Comparison of ENCODE assay signal across 31 cellular contexts in the genomic region with DNA sequence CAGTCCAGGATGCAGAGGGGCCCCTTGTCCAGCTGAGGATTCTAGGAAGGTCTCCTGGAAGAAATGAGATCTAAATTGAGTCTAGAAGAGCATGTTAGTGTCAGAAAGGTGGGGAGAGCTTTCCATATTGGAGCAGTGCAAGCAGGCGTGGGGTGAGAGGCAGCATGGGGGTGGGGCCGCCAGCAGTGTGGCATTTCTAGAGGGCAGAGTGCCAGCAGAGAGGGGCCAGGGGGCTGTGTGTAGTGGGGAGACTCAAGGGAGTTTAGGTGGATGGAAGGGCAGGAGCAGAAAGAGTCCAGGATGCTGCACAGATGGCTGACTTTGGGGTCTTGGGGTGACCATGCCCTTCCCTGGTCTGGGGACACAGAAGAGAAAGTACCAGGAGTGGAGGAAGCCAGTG. TPM values are rescaled to one million over a fixed set of nuclear protein-coding genes. Genes with fewer than 3 reads are reported as not detected.
"Had no signal": no experiment of that assay in that cellular context is flagged by ENCODE, and none has a peak within 500 bp of the region (broad histone marks: within the 10 kb centered on the region; RNA-seq: fewer than 3 reads in every experiment).

No MANE protein-coding gene starts in this region.

- H3K9me3 ChIP-seq: breast epithelium, esophagus squamous epithelium, heart right ventricle, lower lobe of right lung, testis, uterus had no signal

- H3K4me3 Mint-ChIP-seq: activated CD4-positive, alpha-beta memory T cell treated with anti-CD3 and anti-CD28 coated beads for 36 hours; dendritic cell treated with granulocyte-macrophage colony-stimulating factor and Interleukin-4, amounts not matched to agents 40 ng/mL and 50 ng/mL, for 4 days; naive thymus-derived CD8-positive, alpha-beta T cell; neural crest cell had no signal

- H3K36me3 Mint-ChIP-seq: activated CD4-positive, alpha-beta memory T cell treated with anti-CD3 and anti-CD28 coated beads for 36 hours; activated naive CD4-positive, alpha-beta T cell treated with anti-CD3 and anti-CD28 coated beads, Interleukin-2, amount 50 U/mL, for 72 hours; naive thymus-derived CD8-positive, alpha-beta T cell had no signal

- H3K36me3 ChIP-seq: breast epithelium, esophagus squamous epithelium, heart right ventricle, lower lobe of right lung, uterus had no signal

- H3K27ac Mint-ChIP-seq: activated CD4-positive, alpha-beta memory T cell treated with anti-CD3 and anti-CD28 coated beads for 36 hours; activated T-helper 2 cell treated with anti-CD3 and anti-CD28 coated beads, Interferon-gamma antibody, Interleukin-2, Interleukin-4, amounts not matched to agents 10 μg/mL and 5 μg/mL and 100 μg/mL, durations not matched to agents 14 hours and 24 hours and 36 hours; dendritic cell treated with granulocyte-macrophage colony-stimulating factor and Interleukin-4, amounts not matched to agents 40 ng/mL and 50 ng/mL, for 4 days had no signal

- H3K4me1 ChIP-seq: breast epithelium, esophagus squamous epithelium, heart right ventricle, lower lobe of right lung, testis, uterus had no signal

- ATAC-seq: activated CD4-positive, CD25-positive, alpha-beta regulatory T cell treated with anti-CD3 and anti-CD28 coated beads, Interleukin-2, amount 50 U/mL, for 24 hours; activated naive CD4-positive, alpha-beta T cell treated with anti-CD3 and anti-CD28 coated beads, Interleukin-2, amount 50 U/mL, for 72 hours; heart right ventricle; left lobe of liver; lower lobe of right lung; naive thymus-derived CD8-positive, alpha-beta T cell; right cardiac atrium; stimulated activated naive CD8-positive, alpha-beta T cell treated with anti-CD3 and anti-CD28 coated beads, Interleukin-15, Interleukin-2, amounts not matched to agents 100 U/mL and 50 U/mL, for 24 hours had no signal

- H3K27me3 ChIP-seq: breast epithelium, esophagus squamous epithelium, heart right ventricle, testis, uterus had no signal

- H3K27me3 Mint-ChIP-seq: activated CD4-positive, alpha-beta memory T cell treated with anti-CD3 and anti-CD28 coated beads for 36 hours; dendritic cell treated with granulocyte-macrophage colony-stimulating factor and Interleukin-4, amounts not matched to agents 40 ng/mL and 50 ng/mL, for 4 days; naive thymus-derived CD8-positive, alpha-beta T cell had no signal

- H3K9me3 Mint-ChIP-seq: activated CD4-positive, alpha-beta memory T cell treated with anti-CD3 and anti-CD28 coated beads for 36 hours; activated naive CD4-positive, alpha-beta T cell treated with anti-CD3 and anti-CD28 coated beads, Interleukin-2, amount 50 U/mL, for 72 hours; activated T-helper 2 cell treated with anti-CD3 and anti-CD28 coated beads, Interferon-gamma antibody, Interleukin-2, Interleukin-4, amounts not matched to agents 10 μg/mL and 5 μg/mL and 100 μg/mL, durations not matched to agents 14 hours and 24 hours and 36 hours; dendritic cell treated with granulocyte-macrophage colony-stimulating factor and Interleukin-4, amounts not matched to agents 40 ng/mL and 50 ng/mL, for 4 days; naive thymus-derived CD8-positive, alpha-beta T cell; neural crest cell had no signal

- H3K4me3 ChIP-seq: breast epithelium, esophagus squamous epithelium, heart right ventricle, lower lobe of right lung, testis, uterus had no signal

- H3K27ac ChIP-seq: breast epithelium, epithelial cell of prostate, esophagus squamous epithelium, heart right ventricle, lower lobe of right lung, testis, uterus, VCaP had no signal

- DNase-seq: activated CD4-positive, alpha-beta memory T cell treated with anti-CD3 and anti-CD28 coated beads for 36 hours; activated CD4-positive, alpha-beta T cell treated with anti-CD3 and anti-CD28 coated beads for 48 hours; activated T-cell treated with anti-CD3 and anti-CD28 coated beads, Interleukin-2, amount 50 U/mL, for 48 hours; central memory CD4-positive, alpha-beta T cell; effector CD4-positive, alpha-beta T cell; esophagus squamous epithelium; foreskin melanocyte; heart right ventricle; kidney glomerular epithelial cell; lower lobe of right lung; occipital lobe; right cardiac atrium; stimulated activated CD4-positive, alpha-beta T cell treated with anti-CD3 and anti-CD28 coated beads, Interleukin-12 subunit alpha, Interleukin-12 subunit beta, amount 100 ng/mL, for 4 hours; stimulated activated CD4-positive, alpha-beta T cell treated with anti-CD3 and anti-CD28 coated beads, Interleukin-4, amount 100 ng/mL, for 1 hour; stimulated activated naive CD8-positive, alpha-beta T cell treated with anti-CD3 and anti-CD28 coated beads, Interleukin-15, Interleukin-2, amounts not matched to agents 100 U/mL and 50 U/mL, for 24 hours; T-helper 9 cell; testis; trophoblast cell; uterus had no signal

RNA-seq across cellular contexts. Expression of a gene that starts 2.1 kb away (rescaled TPM):
- total RNA-seq: activated CD4-positive, alpha-beta memory T cell treated with anti-CD3 and anti-CD28 coated beads for 36 hours; activated naive CD4-positive, alpha-beta T cell treated with anti-CD3 and anti-CD28 coated beads, Interleukin-2, amount 50 U/mL, for 72 hours; activated T-helper 2 cell treated with anti-CD3 and anti-CD28 coated beads, Interferon-gamma antibody, Interleukin-2, Interleukin-4, amounts not matched to agents 10 μg/mL and 5 μg/mL and 100 μg/mL, durations not matched to agents 14 hours and 24 hours and 36 hours; esophagus squamous epithelium; glomerular endothelial cell; heart right ventricle; naive thymus-derived CD8-positive, alpha-beta T cell; neural crest cell; occipital lobe; right cardiac atrium; T-helper 1 cell treated with Interleukin-12 subunit alpha and Interleukin-12 subunit beta and Interleukin-4 antibody, amounts not matched to agents 30 ng/mL and 1 ng/mL, for 36 hours had no signal

RNA-seq across cellular contexts. Expression of a gene that starts 39.0 kb away (rescaled TPM):
- total RNA-seq: activated naive CD4-positive, alpha-beta T cell treated with anti-CD3 and anti-CD28 coated beads, Interleukin-2, amount 50 U/mL, for 72 hours; glomerular endothelial cell had no signal
